ENCODE assay signal across 1 cellular context in genomic region chr12:101969-102878, GRCh38.
TF ChIP-seq lines count a peak whose summit lies in the region.

No MANE protein-coding gene starts in this region.

TF ChIP-seq in HEK293, 187 proteins besides CTCF, POLR2A, EP300 and RAD21 (continued from another document):
- TF ChIP-seq, protein P1, sequence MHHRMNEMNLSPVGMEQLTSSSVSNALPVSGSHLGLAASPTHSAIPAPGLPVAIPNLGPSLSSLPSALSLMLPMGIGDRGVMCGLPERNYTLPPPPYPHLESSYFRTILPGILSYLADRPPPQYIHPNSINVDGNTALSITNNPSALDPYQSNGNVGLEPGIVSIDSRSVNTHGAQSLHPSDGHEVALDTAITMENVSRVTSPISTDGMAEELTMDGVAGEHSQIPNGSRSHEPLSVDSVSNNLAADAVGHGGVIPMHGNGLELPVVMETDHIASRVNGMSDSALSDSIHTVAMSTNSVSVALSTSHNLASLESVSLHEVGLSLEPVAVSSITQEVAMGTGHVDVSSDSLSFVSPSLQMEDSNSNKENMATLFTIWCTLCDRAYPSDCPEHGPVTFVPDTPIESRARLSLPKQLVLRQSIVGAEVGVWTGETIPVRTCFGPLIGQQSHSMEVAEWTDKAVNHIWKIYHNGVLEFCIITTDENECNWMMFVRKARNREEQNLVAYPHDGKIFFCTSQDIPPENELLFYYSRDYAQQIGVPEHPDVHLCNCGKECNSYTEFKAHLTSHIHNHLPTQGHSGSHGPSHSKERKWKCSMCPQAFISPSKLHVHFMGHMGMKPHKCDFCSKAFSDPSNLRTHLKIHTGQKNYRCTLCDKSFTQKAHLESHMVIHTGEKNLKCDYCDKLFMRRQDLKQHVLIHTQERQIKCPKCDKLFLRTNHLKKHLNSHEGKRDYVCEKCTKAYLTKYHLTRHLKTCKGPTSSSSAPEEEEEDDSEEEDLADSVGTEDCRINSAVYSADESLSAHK (tag by site-specific recombination; IDR thresholded peaks at IDR 0.05) = no peak
- no peak for TF ChIP-seq ZNF23 (tag by site-specific recombination; IDR thresholded peaks at IDR 0.05; ENCODE audit: borderline replicate concordance)
- no peak for TF ChIP-seq ZNF548 (tag by site-specific recombination; IDR thresholded peaks at IDR 0.05)
- no peak for TF ChIP-seq ZBTB49 (tag by site-specific recombination; IDR thresholded peaks at IDR 0.05; ENCODE audit: low read depth)
- TF ChIP-seq ZNF76 (tag by site-specific recombination; IDR thresholded peaks at IDR 0.05; ENCODE audit: borderline replicate concordance, low read depth) = no peak
